In the genomic region with DNA sequence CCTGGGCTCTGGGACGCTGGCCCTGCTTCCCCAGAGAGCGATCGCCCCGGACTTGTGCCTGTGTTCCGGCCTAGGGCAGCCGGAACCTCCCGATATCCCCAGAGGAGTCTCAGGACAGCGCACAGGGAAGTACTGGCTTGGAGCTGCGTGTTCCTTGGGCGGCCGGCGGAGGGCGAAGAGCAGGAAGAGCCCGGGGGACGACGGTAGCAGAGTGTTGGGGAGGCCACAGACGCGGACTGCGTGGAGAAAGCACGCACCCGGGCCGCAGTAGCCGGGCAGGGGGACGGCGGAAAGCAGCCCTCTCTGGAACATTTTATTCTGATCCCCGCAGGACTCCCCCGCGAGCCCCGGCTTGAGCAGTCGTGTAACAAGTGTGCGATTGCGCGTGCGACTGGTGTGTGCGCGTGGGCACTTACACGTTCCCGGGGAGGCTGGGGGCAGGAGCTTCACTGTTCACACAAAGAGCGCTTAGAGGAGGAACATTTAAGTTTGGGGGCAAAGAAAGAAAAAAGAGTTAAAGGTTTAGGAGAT, we compare ENCODE assay signal across 8 cellular contexts. TPM values are rescaled to one million over a fixed set of nuclear protein-coding genes. Genes with fewer than 3 reads are reported as not detected.
DNase-seq lines count a peak whose midpoint lies in the region; ATAC-seq and TF ChIP-seq lines count a peak whose summit lies in the region.

No MANE protein-coding gene starts in this region.

- peak; percentile 78 for DNase-seq in Daoy (ENCODE audit: low read depth)
- peak; percentile 37 to 42 for DNase-seq in NOMO-1 (lab: John Stamatoyannopoulos, UW; ENCODE audit: unreplicated experiment in 2 of 2)
- DNase-seq in mesothelial cell of epicardium (ENCODE audit: low spot score in 2 of 2, unreplicated experiment in 2 of 2), result peak in 1 of 2 experiments; percentile 68
- peak; percentile 64 for DNase-seq in ureter (ENCODE audit: low spot score)

- no peak for ATAC-seq in GM18502 (IDR thresholded peaks at IDR 0.05; ENCODE audit: poor library complexity, unreplicated experiment)
- ATAC-seq in HG03457 (IDR thresholded peaks at IDR 0.05; ENCODE audit: unreplicated experiment), result no peak
- no peak for ATAC-seq in HG03097 (IDR thresholded peaks at IDR 0.05; ENCODE audit: low FRiP score, unreplicated experiment)

- H3K27me3 ChIP-seq in ectodermal cell (ENCODE audit: control insufficient read depth, insufficient read depth, low read length, poor library complexity, severe bottlenecking), result peaks cover 93% of the 10 kb centered on the region

- no peaks in the 10 kb centered on the region for H3K9me3 Mint-ChIP-seq in mesothelial cell of epicardium

- WGBS in ectodermal cell, 2 experiments, result 2% methylated on average over 39 of the region's 39 CpGs

- no peak overlapping the region for H3K27ac Mint-ChIP-seq in mesothelial cell of epicardium

- peak; percentile 40 for TF ChIP-seq CTCF in mesothelial cell of epicardium (IDR thresholded peaks at IDR 0.05; ENCODE audit: unreplicated experiment)

- peaks cover 57% of the 10 kb centered on the region for H3K4me1 Mint-ChIP-seq in mesothelial cell of epicardium

- H3K9me3 ChIP-seq in ectodermal cell (ENCODE audit: control insufficient read depth, low read length), result no peaks in the 10 kb centered on the region

- no peaks in the 10 kb centered on the region for H3K36me3 ChIP-seq in ectodermal cell (ENCODE audit: control insufficient read depth, insufficient read depth, low read length)

- peaks cover 84% of the 10 kb centered on the region for H3K27me3 Mint-ChIP-seq in mesothelial cell of epicardium (ENCODE audit: low read depth)

- peak overlapping the region; percentile 62 for H3K4me3 Mint-ChIP-seq in mesothelial cell of epicardium

- no peaks in the 10 kb centered on the region for H3K36me3 Mint-ChIP-seq in mesothelial cell of epicardium

- H3K4me3 ChIP-seq in ectodermal cell (ENCODE audit: insufficient read depth, low read depth, low read length), result peak overlapping the region; percentile 12

- peaks cover 50% of the 10 kb centered on the region for H3K4me1 ChIP-seq in ectodermal cell (ENCODE audit: control insufficient read depth, insufficient read depth, low read length)

- H3K27ac ChIP-seq in ectodermal cell (ENCODE audit: insufficient read depth, low read depth, low read length, poor library complexity, severe bottlenecking), result no peak overlapping the region

RNA-seq across cellular contexts. Expression of a gene that starts 36.1 kb away (rescaled TPM):
- total RNA-seq in Daoy (2014; rRNA removed; shearing (Covaris generic)), result not detected in 2 replicates
- not detected for polyA plus RNA-seq in ectodermal cell (2013, experiment 1 of 4)
- polyA plus RNA-seq in ectodermal cell (2013, experiment 2 of 4), result not detected
- polyA plus RNA-seq in ectodermal cell (2013, experiment 3 of 4), result not detected
- polyA plus RNA-seq in ectodermal cell (2013, experiment 4 of 4), result not detected
- not detected in 3 replicates for total RNA-seq in mesothelial cell of epicardium
- total RNA-seq in ureter, result not detected
